Comparison of ENCODE assay signal across 19 cellular contexts in genomic region chr12:131597327-131597726, GRCh38.
"Had no signal": no experiment of that assay in that cellular context is flagged by ENCODE, and none has a peak within 500 bp of the region (broad histone marks: within the 10 kb centered on the region; RNA-seq: fewer than 3 reads in every experiment).

No MANE protein-coding gene starts in this region.

- H3K4me3 ChIP-seq: SJSA1, SK-N-MC had no signal

- H3K4me2 ChIP-seq: KMS-11 had no signal

- H3K36me3 ChIP-seq: SJSA1 had no signal

- DNase-seq: IMR-90, Kasumi-1, MM.1S, NCI-H1092 treated with DMSO at 0.1 percent for 48 hours, NCI-H1436, NCI-H187, NCI-H2029, NCI-H2081 treated with DMSO at 0.1 percent for 48 hours, NCI-H345, NCI-H446 treated with DMSO at 0.1 percent for 48 hours, NCI-H510A treated with DMSO at 0.1 percent for 48 hours, NCI-H526, NCI-H774, Right ventricle myocardium superior, RPMI8226, SIG-M5 had no signal

- H3K9ac ChIP-seq: KMS-11 had no signal

- H3K9me3 ChIP-seq: SJSA1 had no signal

- H3K4me1 ChIP-seq: SJSA1 had no signal

- H3K27ac ChIP-seq: KMS-11, SJSA1, SK-N-MC had no signal
